In genomic region chr6:16978686-16979085, GRCh38 we compare ENCODE assay signal across 30 cellular contexts.
"Had no signal": no experiment of that assay in that cellular context is flagged by ENCODE, and none has a peak within 500 bp of the region (broad histone marks: within the 10 kb centered on the region; RNA-seq: fewer than 3 reads in every experiment).

No MANE protein-coding gene starts in this region.

- H3K36me3 Mint-ChIP-seq: activated CD4-positive, alpha-beta memory T cell treated with anti-CD3 and anti-CD28 coated beads for 36 hours; activated CD8-positive, alpha-beta memory T cell treated with anti-CD3 and anti-CD28 coated beads, Interleukin-2, amount 10 ng/mL, durations not matched to agents 7 days and 5 days; activated naive CD4-positive, alpha-beta T cell treated with anti-CD3 and anti-CD28 coated beads, Interleukin-2, amount 50 U/mL, for 72 hours; activated naive CD8-positive, alpha-beta T cell treated with anti-CD3 and anti-CD28 coated beads, Interleukin-2, amount 10 ng/mL, durations not matched to agents 7 days and 5 days had no signal

- H3K9me3 Mint-ChIP-seq: activated B cell treated with CpG ODN at 0.5 μM for 24 hours; activated CD4-positive, alpha-beta memory T cell treated with anti-CD3 and anti-CD28 coated beads for 36 hours; activated CD4-positive, alpha-beta T cell treated with anti-CD3 and anti-CD28 coated beads, Interleukin-2, amount 10 ng/mL, durations not matched to agents 7 days and 5 days; activated CD8-positive, alpha-beta T cell treated with anti-CD3 and anti-CD28 coated beads for 36 hours; activated naive CD4-positive, alpha-beta T cell treated with anti-CD3 and anti-CD28 coated beads for 36 hours; activated naive CD8-positive, alpha-beta T cell treated with anti-CD3 and anti-CD28 coated beads, Interleukin-2, amount 10 ng/mL, durations not matched to agents 7 days and 5 days; T-helper 1 cell treated with Interleukin-12 subunit alpha and Interleukin-12 subunit beta and Interleukin-4 antibody, amounts not matched to agents 30 μg/mL and 1 μg/mL, for 36 hours; T-helper 2 cell treated with Interferon-gamma antibody and Interleukin-4, amounts not matched to agents 5 μg/mL and 100 μg/mL, for 36 hours had no signal

- H3K9me3 ChIP-seq: adrenal gland, body of pancreas, breast epithelium had no signal

- H3K27me3 ChIP-seq: body of pancreas, brain microvascular endothelial cell, breast epithelium had no signal

- DNase-seq: activated B cell treated with CpG ODN at 0.5 μM for 24 hours; activated CD4-positive, alpha-beta memory T cell treated with anti-CD3 and anti-CD28 coated beads for 36 hours; activated CD4-positive, alpha-beta T cell treated with anti-CD3 and anti-CD28 coated beads for 48 hours; activated CD4-positive, alpha-beta T cell treated with anti-CD3 and anti-CD28 coated beads, Interleukin-2, amount 10 ng/mL, durations not matched to agents 7 days and 5 days; activated CD4-positive, alpha-beta T cell treated with anti-CD3 and anti-CD28 coated beads, Interleukin-2, amount 50 U/mL, for 4 hours; activated CD4-positive, CD25-positive, alpha-beta regulatory T cell treated with anti-CD3 and anti-CD28 coated beads, Interleukin-2, amount 50 U/mL, for 72 hours; activated CD8-positive, alpha-beta memory T cell treated with anti-CD3 and anti-CD28 coated beads, Interleukin-2, amount 10 ng/mL, durations not matched to agents 7 days and 5 days; activated CD8-positive, alpha-beta memory T cell treated with anti-CD3 and anti-CD28 coated beads, Interleukin-2, amount 50 U/mL, for 48 hours; activated CD8-positive, alpha-beta T cell treated with anti-CD3 and anti-CD28 coated beads for 36 hours; activated effector memory CD4-positive, alpha-beta T cell treated with anti-CD3 and anti-CD28 coated beads, Interleukin-2, amount 50 U/mL, for 16 hours; activated gamma-delta T cell treated with Interleukin-2 at 50 U/mL for 16 hours; activated naive CD4-positive, alpha-beta T cell; activated naive CD4-positive, alpha-beta T cell treated with anti-CD3 and anti-CD28 coated beads for 36 hours; activated naive CD4-positive, alpha-beta T cell treated with anti-CD3 and anti-CD28 coated beads, Interleukin-2, amount 50 U/mL, for 16 hours; activated naive CD8-positive, alpha-beta T cell treated with anti-CD3 and anti-CD28 coated beads, Interleukin-2, amount 10 ng/mL, durations not matched to agents 7 days and 5 days; adrenal gland; amniotic stem cell; aorta; body of pancreas; brain microvascular endothelial cell; central memory CD4-positive, alpha-beta T cell; SW 1271; T-helper 1 cell; T-helper 2 cell; T-helper 9 cell had no signal

- H3K27ac Mint-ChIP-seq: activated B cell treated with CpG ODN at 0.5 μM for 24 hours; activated CD4-positive, alpha-beta memory T cell treated with anti-CD3 and anti-CD28 coated beads for 36 hours; activated CD4-positive, alpha-beta T cell treated with anti-CD3 and anti-CD28 coated beads, Interleukin-2, amount 10 ng/mL, durations not matched to agents 7 days and 5 days; activated CD8-positive, alpha-beta memory T cell treated with anti-CD3 and anti-CD28 coated beads, Interleukin-2, amount 10 ng/mL, durations not matched to agents 7 days and 5 days; activated CD8-positive, alpha-beta T cell treated with anti-CD3 and anti-CD28 coated beads for 36 hours; activated naive CD4-positive, alpha-beta T cell treated with anti-CD3 and anti-CD28 coated beads for 36 hours; activated naive CD4-positive, alpha-beta T cell treated with anti-CD3 and anti-CD28 coated beads, Interleukin-2, amount 50 U/mL, for 72 hours; activated naive CD8-positive, alpha-beta T cell treated with anti-CD3 and anti-CD28 coated beads, Interleukin-2, amount 10 ng/mL, durations not matched to agents 7 days and 5 days; T-helper 1 cell treated with Interleukin-12 subunit alpha and Interleukin-12 subunit beta and Interleukin-4 antibody, amounts not matched to agents 30 μg/mL and 1 μg/mL, for 36 hours; T-helper 2 cell treated with Interferon-gamma antibody and Interleukin-4, amounts not matched to agents 5 μg/mL and 100 μg/mL, for 36 hours had no signal

- H3K4me3 Mint-ChIP-seq: activated B cell treated with CpG ODN at 0.5 μM for 24 hours; activated CD4-positive, alpha-beta memory T cell treated with anti-CD3 and anti-CD28 coated beads for 36 hours; activated CD4-positive, alpha-beta T cell treated with anti-CD3 and anti-CD28 coated beads, Interleukin-2, amount 10 ng/mL, durations not matched to agents 7 days and 5 days; activated CD8-positive, alpha-beta memory T cell treated with anti-CD3 and anti-CD28 coated beads, Interleukin-2, amount 10 ng/mL, durations not matched to agents 7 days and 5 days; activated CD8-positive, alpha-beta T cell treated with anti-CD3 and anti-CD28 coated beads for 36 hours; activated naive CD4-positive, alpha-beta T cell treated with anti-CD3 and anti-CD28 coated beads for 36 hours; activated naive CD8-positive, alpha-beta T cell treated with anti-CD3 and anti-CD28 coated beads, Interleukin-2, amount 10 ng/mL, durations not matched to agents 7 days and 5 days; T-helper 1 cell treated with Interleukin-12 subunit alpha and Interleukin-12 subunit beta and Interleukin-4 antibody, amounts not matched to agents 30 μg/mL and 1 μg/mL, for 36 hours; T-helper 2 cell treated with Interferon-gamma antibody and Interleukin-4, amounts not matched to agents 5 μg/mL and 100 μg/mL, for 36 hours had no signal

- H3K4me1 ChIP-seq: body of pancreas, breast epithelium had no signal

- ATAC-seq: activated CD8-positive, alpha-beta memory T cell treated with anti-CD3 and anti-CD28 coated beads, Interleukin-2, amount 10 ng/mL, durations not matched to agents 7 days and 5 days; activated CD8-positive, alpha-beta T cell treated with anti-CD3 and anti-CD28 coated beads for 36 hours; body of pancreas had no signal

- H3K36me3 ChIP-seq: adrenal gland, brain microvascular endothelial cell, breast epithelium had no signal

- H3K4me3 ChIP-seq: adrenal gland, body of pancreas, breast epithelium had no signal

- H3K27ac ChIP-seq: adrenal gland, body of pancreas, brain microvascular endothelial cell, breast epithelium, VCaP had no signal

- H3K4me1 Mint-ChIP-seq: activated B cell treated with CpG ODN at 0.5 μM for 24 hours; activated CD4-positive, alpha-beta T cell treated with anti-CD3 and anti-CD28 coated beads, Interleukin-2, amount 10 ng/mL, durations not matched to agents 7 days and 5 days; activated CD8-positive, alpha-beta memory T cell treated with anti-CD3 and anti-CD28 coated beads, Interleukin-2, amount 10 ng/mL, durations not matched to agents 7 days and 5 days; activated naive CD8-positive, alpha-beta T cell treated with anti-CD3 and anti-CD28 coated beads, Interleukin-2, amount 10 ng/mL, durations not matched to agents 7 days and 5 days had no signal
